ENCODE assay signal across 10 cellular contexts in genomic region chrX:48467331-48467761, GRCh38. TPM values are rescaled to one million over a fixed set of nuclear protein-coding genes. Genes with fewer than 3 reads are reported as not detected.
DNase-seq lines count a peak whose midpoint lies in the region; ATAC-seq and TF ChIP-seq lines count a peak whose summit lies in the region.
"Had no signal": no experiment of that assay in that cellular context is flagged by ENCODE, and none has a peak within 500 bp of the region (broad histone marks: within the 10 kb centered on the region; RNA-seq: fewer than 3 reads in every experiment).

No MANE protein-coding gene starts in this region.

- no peak overlapping the region for H3K27ac Mint-ChIP-seq in T-helper 1 cell treated with Interleukin-12 subunit alpha and Interleukin-12 subunit beta and Interleukin-4 antibody, amounts not matched to agents 30 μg/mL and 1 μg/mL, for 36 hours

- no peaks in the 10 kb centered on the region for H3K36me3 ChIP-seq in Panc1 (ENCODE audit: control insufficient read depth, insufficient read depth, low read length)
- H3K36me3 ChIP-seq in rectal smooth muscle tissue (ENCODE audit: control insufficient read depth, insufficient read depth, low read length): no peaks in the 10 kb centered on the region

- peak overlapping the region; percentile 95 for H3K4me3 Mint-ChIP-seq in T-helper 1 cell treated with Interleukin-12 subunit alpha and Interleukin-12 subunit beta and Interleukin-4 antibody, amounts not matched to agents 30 μg/mL and 1 μg/mL, for 36 hours

- H3K27me3 Mint-ChIP-seq in T-helper 1 cell treated with Interleukin-12 subunit alpha and Interleukin-12 subunit beta and Interleukin-4 antibody, amounts not matched to agents 30 μg/mL and 1 μg/mL, for 36 hours (ENCODE audit: low read depth): no peaks in the 10 kb centered on the region

- in situ Hi-C loops in Panc1 (cut with HindIII; ENCODE audit: low pct_unique_long_range_greater_than_20kb, low sequenced_read_pairs): no loop called here

- no peak for DNase-seq in T-helper 1 cell
- no peak for DNase-seq in Panc1 (ENCODE audit: low read depth, low spot score)
- DNase-seq in epithelial cell of esophagus (ENCODE audit: low read depth): no peak
- no peak for DNase-seq in iPS-NIHi7 (ENCODE audit: extremely low spot score)
- no peak for DNase-seq in NCI-H1105 (lab: John Stamatoyannopoulos, UW)
- DNase-seq: NCI-H1048 had no signal

- CTCF ChIA-PET in Panc1 (lab: Charles Lee): no interaction called here

- ATAC-seq in Panc1: peak; percentile 33
- ATAC-seq in esophagus mucosa: no peak

- intact Hi-C loops in Panc1 (cut with micrococcal nuclease; ENCODE audit: unreplicated experiment): no loop called here

- no peaks in the 10 kb centered on the region for H3K9me3 ChIP-seq in Panc1 (ENCODE audit: control insufficient read depth, insufficient read depth, low read depth, low read length)
- H3K9me3 ChIP-seq: A549 had no signal

- no peaks in the 10 kb centered on the region for H3K9me3 Mint-ChIP-seq in T-helper 1 cell treated with Interleukin-12 subunit alpha and Interleukin-12 subunit beta and Interleukin-4 antibody, amounts not matched to agents 30 μg/mL and 1 μg/mL, for 36 hours

- TF ChIP-seq CTCF in Panc1 (IDR thresholded peaks at IDR 0.05): no peak
- TF ChIP-seq CTCF in epithelial cell of esophagus (IDR thresholded peaks at IDR 0.05; ENCODE audit: insufficient read depth, low read depth, low read length, missing control alignments): no peak

- BruUV-seq in Panc1 (replicated peaks; lab: Mats Ljungman, UMichigan): no TSS peak

- H3K4me3 ChIP-seq in Panc1 (ENCODE audit: low read depth in 2 of 2, low read length in 2 of 2) (no peak overlapping the region), epithelial cell of esophagus (ENCODE audit: low read length) (peak overlapping the region; percentile 58), rectal smooth muscle tissue (ENCODE audit: low read length) (peak overlapping the region; percentile 29)
- H3K4me3 ChIP-seq: A549 had no signal

- no peak overlapping the region for H3K9ac ChIP-seq in rectal smooth muscle tissue (ENCODE audit: low read length)

- H3K4me1 ChIP-seq in Panc1 (ENCODE audit: control insufficient read depth, insufficient read depth, low read length): no peaks in the 10 kb centered on the region
- no peaks in the 10 kb centered on the region for H3K4me1 ChIP-seq in rectal smooth muscle tissue (ENCODE audit: control insufficient read depth, insufficient read depth, low read length)
- H3K4me1 ChIP-seq: A549 had no signal

- peaks cover 22% of the 10 kb centered on the region for H3K36me3 Mint-ChIP-seq in T-helper 1 cell treated with Interleukin-12 subunit alpha and Interleukin-12 subunit beta and Interleukin-4 antibody, amounts not matched to agents 30 μg/mL and 1 μg/mL, for 36 hours (ENCODE audit: low read depth)

- POLR2A ChIA-PET in Panc1 (lab: Charles Lee): no interaction called here

- no peaks in the 10 kb centered on the region for H3K27me3 ChIP-seq in Panc1 (ENCODE audit: control insufficient read depth, insufficient read depth, low read length)
- no peaks in the 10 kb centered on the region for H3K27me3 ChIP-seq in rectal smooth muscle tissue (ENCODE audit: control insufficient read depth, insufficient read depth, low read length)

- H3K27ac ChIP-seq in Panc1 (ENCODE audit: low read length) (no peak overlapping the region), rectal smooth muscle tissue (ENCODE audit: low read depth, low read length) (no peak overlapping the region)
- H3K27ac ChIP-seq: A549 had no signal

- H3K4me1 Mint-ChIP-seq in T-helper 1 cell treated with Interleukin-12 subunit alpha and Interleukin-12 subunit beta and Interleukin-4 antibody, amounts not matched to agents 30 μg/mL and 1 μg/mL, for 36 hours (ENCODE audit: low read depth): peaks cover 33% of the 10 kb centered on the region

RNA-seq across cellular contexts. Expression of gene SLC38A5, which starts 2.7 kb away (rescaled TPM):
- total RNA-seq in Panc1 (2021; ENCODE audit: unreplicated experiment): 1.1 TPM
- polyA plus RNA-seq in Panc1 (2012; ENCODE audit: insufficient read length): 0.45 TPM
- 13.6 TPM for total RNA-seq in esophagus mucosa

RNA-seq across cellular contexts. Expression of gene FTSJ1, which starts 8.7 kb away (rescaled TPM):
- total RNA-seq in Panc1 (2021; ENCODE audit: unreplicated experiment): 43.1 TPM
- 68.9 TPM for polyA plus RNA-seq in Panc1 (2012; ENCODE audit: insufficient read length)
- total RNA-seq in esophagus mucosa: 33.8 TPM

RNA-seq across cellular contexts. Expression of gene PORCN, which starts 41.4 kb away (rescaled TPM):
- total RNA-seq in Panc1 (2021; ENCODE audit: unreplicated experiment) (8.6 TPM), esophagus mucosa (10.3 TPM)
- 16.5 TPM for polyA plus RNA-seq in Panc1 (2012; ENCODE audit: insufficient read length)

RNA-seq across cellular contexts. Expression of gene EBP, which starts 54.3 kb away (rescaled TPM):
- total RNA-seq in Panc1 (2021; ENCODE audit: unreplicated experiment) (157 TPM), esophagus mucosa (221 TPM)
- 118 TPM for polyA plus RNA-seq in Panc1 (2012; ENCODE audit: insufficient read length)

RNA-seq across cellular contexts. Expression of gene SSX4B, which starts 55.6 kb away (rescaled TPM):
- 0.15 TPM for total RNA-seq in Panc1 (2021; ENCODE audit: unreplicated experiment)
- polyA plus RNA-seq in Panc1 (2012; ENCODE audit: insufficient read length): not detected
- not detected for total RNA-seq in esophagus mucosa
- polyA plus RNA-seq: A549 had no signal

Comparison
In these comparisons a context has a peak if more than half of its experiments do, and no peak if none do; other contexts are left out.
1. H3K4me3 ChIP-seq: peak in epithelial cell of esophagus (single experiment) and rectal smooth muscle tissue (single experiment); none in Panc1 (0 of 2).